7 cellular contexts compared by ENCODE assay signal in genomic region chr1:2314297-2314802, GRCh38.
DNase-seq lines count a peak whose midpoint lies in the region; FAIRE-seq and TF ChIP-seq lines count a peak whose summit lies in the region.

No MANE protein-coding gene starts in this region.

- H3K9me1 ChIP-seq in endothelial cell of umbilical vein (replicated peaks; ENCODE audit: control insufficient read depth, extremely low read depth, insufficient read depth, low read length), result no peaks in the 10 kb centered on the region

- peak overlapping the region; percentile 97 for H3K4ac ChIP-seq in mesendoderm (ENCODE audit: low read depth, low read length)

- H3K4me1 ChIP-seq in endothelial cell of umbilical vein (ENCODE audit: control insufficient read depth, extremely low read depth, insufficient read depth, low read length), result peaks cover 7% of the 10 kb centered on the region
- H3K4me1 ChIP-seq in mesendoderm (ENCODE audit: control insufficient read depth, low read depth, low read length), result peaks cover 3% of the 10 kb centered on the region
- H3K4me1 ChIP-seq in vagina, result peaks cover 65% of the 10 kb centered on the region

- CTCF ChIA-PET in endothelial cell of umbilical vein (lab: Charles Lee), result interaction anchor here (0.9 to 6.8 kb wide), 16 partner anchors 11 to 125 kb away, joined by 3 to 51 read pairs (median 5); partner anchors contain the start of genes FAAP20 and SKI

- POLR2A ChIA-PET in endothelial cell of umbilical vein (lab: Charles Lee), result interaction anchor here (1.3 kb wide), 1 partner anchor 85 kb away, joined by 5 read pairs; no protein-coding TSS in a partner anchor

- TF ChIP-seq POLR2A in endothelial cell of umbilical vein (IDR thresholded peaks at IDR 0.05; ENCODE audit: low read depth, low read length), result peak; percentile 18
- no peak for TF ChIP-seq POLR2A in vagina (IDR thresholded peaks at IDR 0.05)

- no peaks in the 10 kb centered on the region for H3K79me1 ChIP-seq in mesendoderm (ENCODE audit: low read length)

- H2AK5ac ChIP-seq in mesendoderm (ENCODE audit: low read length), result no peak overlapping the region

- peak overlapping the region; percentile 37 for H3K9ac ChIP-seq in endothelial cell of umbilical vein (replicated peaks; ENCODE audit: extremely low read depth, insufficient read depth, low read length)
- H3K9ac ChIP-seq in mesendoderm (ENCODE audit: low read length), result peak overlapping the region; percentile 81

- no peak overlapping the region for H2BK15ac ChIP-seq in mesendoderm (replicated peaks; ENCODE audit: low read depth)

- dilution Hi-C loops in endothelial cell of umbilical vein (cut with MboI; ENCODE audit: extremely low pct_ligation_motif_present, low sequenced_read_pairs), result no loop called here

- peak overlapping the region; percentile 42 for H4K8ac ChIP-seq in mesendoderm (ENCODE audit: low read depth, low read length)

- peak overlapping the region; percentile 46 for H3K27ac ChIP-seq in endothelial cell of umbilical vein (ENCODE audit: insufficient read depth, low read depth, low read length)
- H3K27ac ChIP-seq in mesendoderm (ENCODE audit: low read depth, low read length), result peak overlapping the region; percentile 95
- H3K27ac ChIP-seq in vagina, result peak overlapping the region; percentile 96

- no peaks in the 10 kb centered on the region for H3K9me3 ChIP-seq in endothelial cell of umbilical vein (replicated peaks; ENCODE audit: control insufficient read depth, insufficient read depth, low read length)
- no peaks in the 10 kb centered on the region for H3K9me3 ChIP-seq in vagina

- H3K4me3 ChIP-seq in GM12864 (ENCODE audit: low read depth, low read length), result peak overlapping the region; percentile 4; the same call in 1 of the 2 replicates
- peak overlapping the region; percentile 19 to 54 (median 30) for H3K4me3 ChIP-seq in endothelial cell of umbilical vein (replicated peaks in 1 of 3; ENCODE audit: insufficient read depth in 1 of 3, low read depth in 1 of 3, low read length in 3 of 3)
- H3K4me3 ChIP-seq in mesendoderm (ENCODE audit: low read length), result no peak overlapping the region
- peak overlapping the region; percentile 60 to 61 for H3K4me3 ChIP-seq in vagina

- H3K27me3 ChIP-seq in endothelial cell of umbilical vein (ENCODE audit: control insufficient read depth in 2 of 2, insufficient read depth in 2 of 2, low read length in 2 of 2) (no peaks in the 10 kb centered on the region), mesendoderm (ENCODE audit: insufficient read depth, low read length, poor library complexity) (no peaks in the 10 kb centered on the region), vagina (no peaks in the 10 kb centered on the region)

- H3K36me3 ChIP-seq in endothelial cell of umbilical vein (ENCODE audit: control insufficient read depth in 2 of 2, extremely low read depth in 1 of 2, insufficient read depth in 2 of 2, low read length in 2 of 2) (no peaks in the 10 kb centered on the region), mesendoderm (ENCODE audit: control insufficient read depth, insufficient read depth, low read length) (no peaks in the 10 kb centered on the region), vagina (no peaks in the 10 kb centered on the region)

- peak overlapping the region; percentile 91 for H3K56ac ChIP-seq in mesendoderm (ENCODE audit: low read length)

- TSS peak; percentile 28 for BruUV-seq in endothelial cell of umbilical vein (replicated peaks; lab: Mats Ljungman, UMichigan)

- peak overlapping the region; percentile 85 for H3K23ac ChIP-seq in mesendoderm (ENCODE audit: low read length)

- DNase-seq in GM12864 (ENCODE audit: low read depth), result no peak
- peak; percentile 43 for DNase-seq in OCI-M1 (lab: John Stamatoyannopoulos, UW)
- no peak for DNase-seq in endothelial cell of umbilical vein (ENCODE audit: low read depth, low spot score)
- peak; percentile 93 for DNase-seq in mesendoderm
- no peak for DNase-seq in vagina (ENCODE audit: extremely low spot score in 2 of 2)
- no peak for DNase-seq in NOMO-1 treated with DMSO at 0.1 percent for 48 hours (lab: John Stamatoyannopoulos, UW; ENCODE audit: unreplicated experiment)
- DNase-seq in superior temporal gyrus (ENCODE audit: extremely low spot score), result no peak

- TF ChIP-seq CTCF in GM12864 (IDR thresholded peaks at IDR 0.05; ENCODE audit: low read depth, low read length, missing control alignments), result no peak
- no peak for TF ChIP-seq CTCF in endothelial cell of umbilical vein (IDR thresholded peaks at IDR 0.05; ENCODE audit: extremely low read depth in 1 of 2, insufficient read depth in 1 of 2, low read depth in 1 of 2, low read length in 2 of 2)
- TF ChIP-seq CTCF in vagina (IDR thresholded peaks at IDR 0.05), result no peak

- no peak overlapping the region for H2AFZ ChIP-seq in endothelial cell of umbilical vein (ENCODE audit: low read depth, low read length)

- peak; percentile 58 for FAIRE-seq in endothelial cell of umbilical vein (lab: Jason Lieb, UNC)

- peak overlapping the region; percentile 14 for H2BK120ac ChIP-seq in mesendoderm (ENCODE audit: low read depth, low read length)

- WGBS in mesendoderm (ENCODE audit: extremely low coverage, insufficient coverage, low lambda C conversion rate), result no CpG with 5 or more reads among the region's 51 CpGs

- H4K5ac ChIP-seq in mesendoderm (ENCODE audit: low read length), result no peak overlapping the region

- no peaks in the 10 kb centered on the region for H4K20me1 ChIP-seq in endothelial cell of umbilical vein (replicated peaks; ENCODE audit: control insufficient read depth, extremely low read depth, insufficient read depth, low read length)

- intact Hi-C loops in endothelial cell of umbilical vein (cut with micrococcal nuclease), result loop anchor here (1.0 to 5.0 kb wide), 6 partner anchors 14 to 117 kb away; no protein-coding TSS in a partner anchor
- intact Hi-C loops in vagina (cut with DNase I), result no loop called here

- H3K79me2 ChIP-seq in endothelial cell of umbilical vein (ENCODE audit: control insufficient read depth, insufficient read depth, low read length) (no peaks in the 10 kb centered on the region), mesendoderm (ENCODE audit: control insufficient read depth, insufficient read depth, low read length) (no peaks in the 10 kb centered on the region)

- H3K4me2 ChIP-seq in endothelial cell of umbilical vein (ENCODE audit: insufficient read depth, low read length) (peak overlapping the region; percentile 62), mesendoderm (ENCODE audit: low read length) (peak overlapping the region; percentile 49)

- H2BK5ac ChIP-seq in mesendoderm (ENCODE audit: low read length), result peak overlapping the region; percentile 30

- H3K18ac ChIP-seq in mesendoderm (ENCODE audit: low read length), result peak overlapping the region; percentile 91

TF ChIP-seq in endothelial cell of umbilical vein, 7 proteins besides CTCF, POLR2A, EP300 and RAD21:
- no peak for TF ChIP-seq GATA2 (IDR thresholded peaks at IDR 0.05; ENCODE audit: insufficient read depth, insufficient read length, low read depth, low read length)
- TF ChIP-seq POLR2AphosphoS5 (IDR thresholded peaks at IDR 0.05; ENCODE audit: insufficient read depth, low read depth, low read length), result peak; percentile 62

Comparison
In these comparisons a context has a peak if more than half of its experiments do, and no peak if none do; other contexts are left out.
1. DNase-seq: peak in OCI-M1 (single experiment) and mesendoderm (single experiment); none in GM12864 (single experiment), endothelial cell of umbilical vein (single experiment), vagina (0 of 2), NOMO-1 treated with DMSO at 0.1 percent for 48 hours (single experiment) and superior temporal gyrus (single experiment).
2. H3K27ac ChIP-seq: peak in every context shown above with its lines; median percentile 96 in vagina; 95 in mesendoderm; 46 in endothelial cell of umbilical vein.